22 cellular contexts compared by ENCODE assay signal in genomic region chr2:207674826-207675225, GRCh38. TPM values are rescaled to one million over a fixed set of nuclear protein-coding genes. Genes with fewer than 3 reads are reported as not detected.
A peak's percentile ranks its signal among the peaks of the same experiment; 100 is the strongest.
DNase-seq lines count a peak whose midpoint lies in the region; ATAC-seq and TF ChIP-seq lines count a peak whose summit lies in the region.
"Had no signal": no experiment of that assay in that cellular context is flagged by ENCODE, and none has a peak within 500 bp of the region (broad histone marks: within the 10 kb centered on the region; RNA-seq: fewer than 3 reads in every experiment).

No MANE protein-coding gene starts in this region.

- POLR2A ChIA-PET in HEK293 (lab: Yijun Ruan, JAX): interaction anchor here (1.0 kb wide), 2 partner anchors 9 to 141 kb away, joined by 3 read pairs; no protein-coding TSS in a partner anchor

- H3K36me3 ChIP-seq in HEK293 (ENCODE audit: control insufficient read depth in 2 of 2, insufficient read depth in 1 of 2, low read length in 2 of 2): no peaks in the 10 kb centered on the region
- H3K36me3 ChIP-seq: HAP-1, MG63 had no signal

- in situ Hi-C loops in ACHN (cut with HindIII; ENCODE audit: low pct_ligation_motif_present, low pct_unique_long_range_greater_than_20kb, low sequenced_read_pairs): no loop called here

- no peak for ATAC-seq in esophagus mucosa
- no peak for ATAC-seq in GM18498 (IDR thresholded peaks at IDR 0.05; ENCODE audit: unreplicated experiment)
- no peak for ATAC-seq in HG02970 (IDR thresholded peaks at IDR 0.05; ENCODE audit: low FRiP score, unreplicated experiment)
- ATAC-seq: GM12878, Right ventricle myocardium inferior had no signal

- CTCF ChIA-PET in HEK293 (lab: Yijun Ruan, JAX): interaction anchor here (0.7 to 1.5 kb wide), 3 partner anchors 12 to 134 kb away, joined by 3 to 4 read pairs (median 4); no protein-coding TSS in a partner anchor

- no peak; the same call in 1 of the 2 replicates for TF ChIP-seq CTCF in HEK293 (tag by site-specific recombination; IDR thresholded peaks at IDR 0.05)

- H3K27ac ChIP-seq in HEK293 (ENCODE audit: extremely low read depth, low read depth, low read length): no peak overlapping the region
- H3K27ac ChIP-seq in caudate nucleus (ENCODE audit: low read depth, low read length): no peak overlapping the region

- peak; percentile 23 for DNase-seq in ACHN
- DNase-seq in SW480 (ENCODE audit: low spot score): peak; percentile 15
- DNase-seq in iPS-NIHi11 (ENCODE audit: low spot score): peak; percentile 32
- no peak for DNase-seq in caudate nucleus (lab: John Stamatoyannopoulos, UW)
- DNase-seq: C1 segment of cervical spinal cord, DND-41, GDM1, Karpas-422, MG63, NCI-H1092, NCI-H146, NCI-H2081, NCI-H510A treated with DMSO at 0.1 percent for 48 hours, NCI-H82, SK-N-SH had no signal

- H3K4me1 ChIP-seq in HEK293 (ENCODE audit: control insufficient read depth, insufficient read depth, low read length): no peaks in the 10 kb centered on the region

- no peak overlapping the region for H3K4me3 ChIP-seq in HEK293 (ENCODE audit: low read depth, low read length)
- H3K4me3 ChIP-seq: GM12878, HAP-1, MG63 had no signal

- H3K9me3 ChIP-seq in HEK293 (ENCODE audit: control insufficient read depth, insufficient read depth, low read depth, low read length): no peaks in the 10 kb centered on the region
- H3K9me3 ChIP-seq: HAP-1, MG63, SK-N-SH had no signal

TF ChIP-seq in HEK293, 187 proteins besides CTCF, POLR2A, EP300 and RAD21:
- TF ChIP-seq ZNF510 (tag by site-specific recombination; IDR thresholded peaks at IDR 0.05; ENCODE audit: insufficient replicate concordance) (no peak), ZNF140 (tag by site-specific recombination; IDR thresholded peaks at IDR 0.05) (peak; percentile 56)
- TF ChIP-seq, protein P1, sequence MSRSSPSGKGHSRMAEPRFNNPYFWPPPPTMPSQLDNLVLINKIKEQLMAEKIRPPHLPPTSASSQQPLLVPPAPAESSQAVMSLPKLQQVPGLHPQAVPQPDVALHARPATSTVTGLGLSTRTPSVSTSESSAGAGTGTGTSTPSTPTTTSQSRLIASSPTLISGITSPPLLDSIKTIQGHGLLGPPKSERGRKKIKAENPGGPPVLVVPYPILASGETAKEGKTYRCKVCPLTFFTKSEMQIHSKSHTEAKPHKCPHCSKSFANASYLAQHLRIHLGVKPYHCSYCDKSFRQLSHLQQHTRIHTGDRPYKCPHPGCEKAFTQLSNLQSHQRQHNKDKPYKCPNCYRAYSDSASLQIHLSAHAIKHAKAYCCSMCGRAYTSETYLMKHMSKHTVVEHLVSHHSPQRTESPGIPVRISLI (tag by site-specific recombination; IDR thresholded peaks at IDR 0.05): no peak

RNA-seq across cellular contexts. Expression of gene CCNYL1, which starts 36.6 kb away (rescaled TPM):
- 19.0 TPM for total RNA-seq in esophagus mucosa

RNA-seq across cellular contexts. Expression of gene METTL21A, which starts 49.6 kb away (rescaled TPM):
- 4.9 TPM for total RNA-seq in esophagus mucosa

Comparison
In these comparisons a context has a peak if more than half of its experiments do, and no peak if none do; other contexts are left out.
1. DNase-seq: peak in ACHN (single experiment), SW480 (single experiment) and iPS-NIHi11 (single experiment); none in caudate nucleus (0 of 61).